8 cellular contexts compared by ENCODE assay signal in the genomic region with DNA sequence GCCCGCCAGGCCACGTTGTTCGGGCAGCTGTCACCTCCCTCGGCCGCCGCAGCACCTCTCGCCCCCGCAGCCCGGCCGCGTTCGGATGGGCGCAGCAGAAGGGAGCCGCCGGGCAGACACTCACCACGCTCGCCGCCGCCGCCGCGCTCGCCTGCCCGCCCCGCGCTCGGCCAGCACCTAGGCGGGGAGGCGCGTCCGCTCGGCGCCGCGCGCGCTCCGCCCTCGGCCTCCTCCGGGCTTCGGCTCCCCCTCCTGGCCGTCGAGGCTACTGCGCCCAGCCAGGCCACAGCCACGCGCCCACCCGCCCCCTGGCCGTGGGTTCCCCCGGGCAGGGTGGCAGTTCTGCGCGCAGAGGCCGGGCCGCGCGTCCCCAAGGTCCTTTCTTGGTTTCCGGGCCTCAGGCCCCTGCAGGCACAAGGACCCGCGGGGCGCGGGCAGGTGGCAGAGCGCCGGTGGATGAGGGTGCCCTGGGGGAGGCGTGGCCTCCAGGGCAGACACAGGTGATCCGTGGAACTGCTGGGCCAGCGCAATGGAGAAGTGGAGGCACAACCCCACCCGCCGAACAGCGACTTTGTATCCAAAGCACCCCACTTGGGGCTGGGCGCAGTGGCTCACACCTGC. TPM values are rescaled to one million over a fixed set of nuclear protein-coding genes. Genes with fewer than 3 reads are reported as not detected.
DNase-seq lines count a peak whose midpoint lies in the region; ATAC-seq and TF ChIP-seq lines count a peak whose summit lies in the region.

A gene (minus strand): TSS at position 189 of the 621 bp plus-strand sequence. CDS start 3,275 bp downstream, outside the sequence.

- WGBS in suprapubic skin = no CpG with 5 or more reads among the region's 69 CpGs

- TF ChIP-seq CTCF in suprapubic skin (IDR thresholded peaks at IDR 0.05) = peak; percentile 82 to 93

- peaks cover 23% of the 10 kb centered on the region for H3K4me1 ChIP-seq in neuron (ENCODE audit: insufficient read depth, low read length)
- peaks cover 44% of the 10 kb centered on the region for H3K4me1 ChIP-seq in suprapubic skin

- peak within 1 kb of the TSS; percentile 70 for H3K4me3 ChIP-seq in neuron (ENCODE audit: low read length)
- H3K4me3 ChIP-seq in suprapubic skin = peak within 1 kb of the TSS; percentile 72

- DNase-seq in DMS53 treated with DMSO at 0.1 percent for 48 hours (lab: John Stamatoyannopoulos, UW; ENCODE audit: unreplicated experiment) (peak; percentile 70), SHP77 (lab: John Stamatoyannopoulos, UW) (peak; percentile 45 to 46), activated gamma-delta T cell treated with Interleukin-2 at 50 U/mL for 16 hours (peak; percentile 82), foreskin melanocyte (peak; percentile 65), suprapubic skin (ENCODE audit: low spot score in 2 of 2) (no peak)

- peaks cover 47% of the 10 kb centered on the region for H3K36me3 ChIP-seq in neuron (ENCODE audit: insufficient read depth, low read length)
- H3K36me3 ChIP-seq in suprapubic skin = peaks cover 23% of the 10 kb centered on the region

- peak within 1 kb of the TSS; percentile 78 for H3K27ac ChIP-seq in suprapubic skin

- no peak within 1 kb of the TSS for H2AFZ ChIP-seq in neuron (ENCODE audit: low read depth, low read length)

- H3K27me3 ChIP-seq in neuron (ENCODE audit: insufficient read depth, low read length) = no peaks in the 10 kb centered on the region
- H3K27me3 ChIP-seq in suprapubic skin = no peaks in the 10 kb centered on the region

- ATAC-seq in GM21528 (IDR thresholded peaks at IDR 0.05; ENCODE audit: low FRiP score, unreplicated experiment) = peak; percentile 51

- no peak for TF ChIP-seq POLR2A in suprapubic skin (IDR thresholded peaks at IDR 0.05)

- peak; percentile 52; the same call in 1 of the 2 replicates for TF ChIP-seq RAD21 in Ishikawa (IDR thresholded peaks at IDR 0.05; ENCODE audit: low read depth)

- TF ChIP-seq EP300 in Ishikawa (IDR thresholded peaks at IDR 0.05; ENCODE audit: borderline replicate concordance) (no peak), suprapubic skin (IDR thresholded peaks at IDR 0.05) (no peak)

- no peaks in the 10 kb centered on the region for H3K9me3 ChIP-seq in neuron (ENCODE audit: low read length)
- no peaks in the 10 kb centered on the region for H3K9me3 ChIP-seq in suprapubic skin

TF ChIP-seq in Ishikawa, 13 proteins besides CTCF, POLR2A, EP300 and RAD21:
- TF ChIP-seq, protein P1, sequence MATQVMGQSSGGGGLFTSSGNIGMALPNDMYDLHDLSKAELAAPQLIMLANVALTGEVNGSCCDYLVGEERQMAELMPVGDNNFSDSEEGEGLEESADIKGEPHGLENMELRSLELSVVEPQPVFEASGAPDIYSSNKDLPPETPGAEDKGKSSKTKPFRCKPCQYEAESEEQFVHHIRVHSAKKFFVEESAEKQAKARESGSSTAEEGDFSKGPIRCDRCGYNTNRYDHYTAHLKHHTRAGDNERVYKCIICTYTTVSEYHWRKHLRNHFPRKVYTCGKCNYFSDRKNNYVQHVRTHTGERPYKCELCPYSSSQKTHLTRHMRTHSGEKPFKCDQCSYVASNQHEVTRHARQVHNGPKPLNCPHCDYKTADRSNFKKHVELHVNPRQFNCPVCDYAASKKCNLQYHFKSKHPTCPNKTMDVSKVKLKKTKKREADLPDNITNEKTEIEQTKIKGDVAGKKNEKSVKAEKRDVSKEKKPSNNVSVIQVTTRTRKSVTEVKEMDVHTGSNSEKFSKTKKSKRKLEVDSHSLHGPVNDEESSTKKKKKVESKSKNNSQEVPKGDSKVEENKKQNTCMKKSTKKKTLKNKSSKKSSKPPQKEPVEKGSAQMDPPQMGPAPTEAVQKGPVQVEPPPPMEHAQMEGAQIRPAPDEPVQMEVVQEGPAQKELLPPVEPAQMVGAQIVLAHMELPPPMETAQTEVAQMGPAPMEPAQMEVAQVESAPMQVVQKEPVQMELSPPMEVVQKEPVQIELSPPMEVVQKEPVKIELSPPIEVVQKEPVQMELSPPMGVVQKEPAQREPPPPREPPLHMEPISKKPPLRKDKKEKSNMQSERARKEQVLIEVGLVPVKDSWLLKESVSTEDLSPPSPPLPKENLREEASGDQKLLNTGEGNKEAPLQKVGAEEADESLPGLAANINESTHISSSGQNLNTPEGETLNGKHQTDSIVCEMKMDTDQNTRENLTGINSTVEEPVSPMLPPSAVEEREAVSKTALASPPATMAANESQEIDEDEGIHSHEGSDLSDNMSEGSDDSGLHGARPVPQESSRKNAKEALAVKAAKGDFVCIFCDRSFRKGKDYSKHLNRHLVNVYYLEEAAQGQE (IDR thresholded peaks at IDR 0.05; ENCODE audit: low read depth) = no peak
- TF ChIP-seq ZBTB7A (IDR thresholded peaks at IDR 0.05; ENCODE audit: low read depth) = peak; percentile 99
- TF ChIP-seq, protein P2, sequence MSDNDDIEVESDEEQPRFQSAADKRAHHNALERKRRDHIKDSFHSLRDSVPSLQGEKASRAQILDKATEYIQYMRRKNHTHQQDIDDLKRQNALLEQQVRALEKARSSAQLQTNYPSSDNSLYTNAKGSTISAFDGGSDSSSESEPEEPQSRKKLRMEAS (IDR thresholded peaks at IDR 0.05) = peak; percentile 9; the same call in 1 of the 2 replicates
- TF ChIP-seq YY1 (IDR thresholded peaks at IDR 0.05; ENCODE audit: low read depth) = no peak
- no peak for TF ChIP-seq TCF12 (IDR thresholded peaks at IDR 0.05; ENCODE audit: low read depth)
- TF ChIP-seq, protein P3, sequence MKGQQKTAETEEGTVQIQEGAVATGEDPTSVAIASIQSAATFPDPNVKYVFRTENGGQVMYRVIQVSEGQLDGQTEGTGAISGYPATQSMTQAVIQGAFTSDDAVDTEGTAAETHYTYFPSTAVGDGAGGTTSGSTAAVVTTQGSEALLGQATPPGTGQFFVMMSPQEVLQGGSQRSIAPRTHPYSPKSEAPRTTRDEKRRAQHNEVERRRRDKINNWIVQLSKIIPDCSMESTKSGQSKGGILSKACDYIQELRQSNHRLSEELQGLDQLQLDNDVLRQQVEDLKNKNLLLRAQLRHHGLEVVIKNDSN (IDR thresholded peaks at IDR 0.05) = no peak
- TF ChIP-seq CEBPB (IDR thresholded peaks at IDR 0.05) = no peak
- TF ChIP-seq TEAD4 (IDR thresholded peaks at IDR 0.05) = peak; percentile 1; the same call in 1 of the 2 replicates
- TF ChIP-seq EGR1 (IDR thresholded peaks at IDR 0.05) = 0 out of 2 replicates have a peak, but pooled peaks have one; percentile 1
- no peak for TF ChIP-seq NFIC (IDR thresholded peaks at IDR 0.05)
- no peak; the same call in 1 of the 2 replicates for TF ChIP-seq TAF1 (IDR thresholded peaks at IDR 0.05; ENCODE audit: low read depth)
- no peak for TF ChIP-seq CREB1 (IDR thresholded peaks at IDR 0.05; ENCODE audit: low read depth)
- no peak for TF ChIP-seq FOXM1 (IDR thresholded peaks at IDR 0.05; ENCODE audit: borderline replicate concordance, low read depth)
TF ChIP-seq in Ishikawa: peak in this region for 4.

RNA-seq across cellular contexts. Expression of the gene that starts here (rescaled TPM):
- 10 to 100 TPM; 11.2 to 14.7 (median 13.7) TPM for total RNA-seq in suprapubic skin

Comparison
In these comparisons a context has a peak if more than half of its experiments do, and no peak if none do; other contexts are left out.
1. DNase-seq: peak in DMS53 treated with DMSO at 0.1 percent for 48 hours (single experiment), SHP77 (2 of 2), activated gamma-delta T cell treated with Interleukin-2 at 50 U/mL for 16 hours (single experiment) and foreskin melanocyte (single experiment); none in suprapubic skin (0 of 2).